Comparison of ENCODE assay signal across 1 cellular context in genomic region chr6:34201455-34202098, GRCh38.
TF ChIP-seq lines count a peak whose summit lies in the region.

No MANE protein-coding gene starts in this region.

TF ChIP-seq in endothelial cell of umbilical vein, 7 proteins besides CTCF, POLR2A, EP300 and RAD21:
- TF ChIP-seq MAX (IDR thresholded peaks at IDR 0.05; ENCODE audit: insufficient read depth, insufficient read length) (no peak), JUN (IDR thresholded peaks at IDR 0.05; ENCODE audit: borderline replicate concordance, insufficient read depth, insufficient read length, low read depth) (peak; percentile 18)
TF ChIP-seq in endothelial cell of umbilical vein: peak in this region for 1.
